ENCODE assay signal across 18 cellular contexts in the genomic region with DNA sequence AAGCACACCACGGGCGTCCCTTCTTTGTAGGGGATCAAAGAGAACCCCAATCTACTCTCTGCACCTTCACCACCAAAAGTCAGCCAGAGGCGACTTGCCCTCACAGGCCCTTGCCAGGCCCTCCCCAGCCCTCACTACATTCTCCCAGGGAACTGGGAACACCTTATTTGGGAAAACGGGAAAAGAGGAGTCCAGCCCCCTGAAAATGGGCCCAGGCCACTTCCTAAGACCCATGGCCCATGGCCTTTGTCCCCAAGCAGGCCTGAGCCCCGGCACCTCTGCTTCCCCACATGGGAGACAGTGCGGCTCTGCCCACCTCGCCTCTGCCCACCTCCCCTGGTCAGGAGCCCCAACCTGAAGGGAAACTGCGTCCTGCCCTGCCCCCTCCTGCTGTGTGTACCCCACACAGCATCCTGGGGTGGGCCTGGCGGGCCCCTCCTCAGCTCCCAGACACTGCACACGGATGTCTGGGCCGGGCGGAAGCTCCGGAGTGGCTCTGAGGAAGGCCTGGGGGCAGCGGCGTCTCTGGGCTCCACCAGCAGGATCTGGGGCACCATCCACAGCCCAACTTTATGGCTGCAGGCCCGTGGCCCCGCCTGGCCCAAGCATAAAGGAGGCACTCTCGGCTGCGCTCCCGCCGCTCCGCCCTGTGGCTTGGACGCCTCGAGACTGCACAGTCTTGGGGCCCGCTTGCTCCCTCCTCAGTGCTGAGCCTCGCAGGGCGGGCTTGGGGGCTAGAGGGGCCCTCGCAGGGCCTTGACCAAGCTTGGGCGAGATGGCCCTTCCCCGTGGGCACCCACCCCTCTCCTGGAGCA.
DNase-seq lines count a peak whose midpoint lies in the region; ATAC-seq and TF ChIP-seq lines count a peak whose summit lies in the region.
"Had no signal": no experiment of that assay in that cellular context is flagged by ENCODE, and none has a peak within 500 bp of the region (broad histone marks: within the 10 kb centered on the region; RNA-seq: fewer than 3 reads in every experiment).

No MANE protein-coding gene starts in this region.

- DNase-seq in natural killer cell treated with Interleukin-12 subunit alpha and Interleukin-12 subunit beta and Interleukin-15 and Interleukin-18, amount 100 ng/mL, for 72 hours (ENCODE audit: low spot score) = peak; percentile 58
- no peak for DNase-seq in natural killer cell
- peak; percentile 90 for DNase-seq in chondrocyte (ENCODE audit: low spot score)
- no peak for DNase-seq in neural progenitor cell (ENCODE audit: low spot score)
- DNase-seq in NCI-H1092 (lab: John Stamatoyannopoulos, UW) = no peak
- DNase-seq in uterus = no peak
- DNase-seq: CD8-positive, alpha-beta T cell; DND-41; GM23248; HCEC 1CT; NCI-H1105 treated with DMSO at 0.1 percent for 48 hours; NCI-H1694 treated with DMSO at 0.1 percent for 48 hours; NCI-H446; NCI-H526; SHP77 had no signal

- H2AFZ ChIP-seq in neural progenitor cell (replicated peaks) = no peak overlapping the region
- H2AFZ ChIP-seq: GM23248 had no signal

- peaks cover 3% of the 10 kb centered on the region for H3K9me3 Mint-ChIP-seq in natural killer cell treated with Interleukin-12 subunit alpha and Interleukin-12 subunit beta and Interleukin-15 and Interleukin-18, amount 100 ng/mL, for 72 hours
- H3K9me3 Mint-ChIP-seq in natural killer cell (peaks cover 0 to 5% of the 10 kb centered on the region in 2 donors), chondrocyte (ENCODE audit: low read depth) (peaks cover 11% of the 10 kb centered on the region), neural progenitor cell (peaks cover 21% of the 10 kb centered on the region)

- H3K36me3 ChIP-seq in neural progenitor cell = no peaks in the 10 kb centered on the region
- H3K36me3 ChIP-seq in uterus = no peaks in the 10 kb centered on the region

- H3F3A ChIP-seq in neural progenitor cell (ENCODE audit: low read depth) = no peaks in the 10 kb centered on the region

- H3K9me3 ChIP-seq in neural progenitor cell (ENCODE audit: low read depth) = no peaks in the 10 kb centered on the region
- H3K9me3 ChIP-seq in uterus = peaks cover 0 to 2% of the 10 kb centered on the region in 2 donors

- no peaks in the 10 kb centered on the region for H3K27me3 Mint-ChIP-seq in natural killer cell treated with Interleukin-12 subunit alpha and Interleukin-12 subunit beta and Interleukin-15 and Interleukin-18, amount 100 ng/mL, for 72 hours
- H3K27me3 Mint-ChIP-seq in natural killer cell (ENCODE audit: low read depth in 2 of 2) (no peaks in the 10 kb centered on the region), chondrocyte (ENCODE audit: low read depth) (no peaks in the 10 kb centered on the region), neural progenitor cell (ENCODE audit: insufficient read depth, low read depth) (peaks cover 17% of the 10 kb centered on the region)
- H3K27me3 Mint-ChIP-seq: IgD-negative memory B cell had no signal

- H3K36me3 Mint-ChIP-seq in natural killer cell treated with Interleukin-12 subunit alpha and Interleukin-12 subunit beta and Interleukin-15 and Interleukin-18, amount 100 ng/mL, for 72 hours = no peaks in the 10 kb centered on the region
- H3K36me3 Mint-ChIP-seq in natural killer cell = no peaks in the 10 kb centered on the region
- H3K36me3 Mint-ChIP-seq in chondrocyte (ENCODE audit: low read depth) = peaks cover 9% of the 10 kb centered on the region
- peaks cover 2% of the 10 kb centered on the region for H3K36me3 Mint-ChIP-seq in neural progenitor cell
- H3K36me3 Mint-ChIP-seq: CD8-positive, alpha-beta T cell; IgD-negative memory B cell had no signal

- no peaks in the 10 kb centered on the region for H3K27me3 ChIP-seq in neural progenitor cell
- no peaks in the 10 kb centered on the region for H3K27me3 ChIP-seq in uterus

- H4K20me1 ChIP-seq in neural progenitor cell (ENCODE audit: low read depth) = no peaks in the 10 kb centered on the region

- H3K4me2 ChIP-seq in neural progenitor cell = no peak overlapping the region

- TF ChIP-seq POLR2A in uterus (IDR thresholded peaks at IDR 0.05) = no peak

- peaks cover 6% of the 10 kb centered on the region for H3K4me1 ChIP-seq in neural progenitor cell
- peaks cover 0 to 6% of the 10 kb centered on the region in 2 donors for H3K4me1 ChIP-seq in uterus

- no peak overlapping the region for H3K27ac Mint-ChIP-seq in natural killer cell treated with Interleukin-12 subunit alpha and Interleukin-12 subunit beta and Interleukin-15 and Interleukin-18, amount 100 ng/mL, for 72 hours
- H3K27ac Mint-ChIP-seq in natural killer cell (no peak overlapping the region), chondrocyte (ENCODE audit: unreplicated experiment) (no peak overlapping the region), neural progenitor cell (peak overlapping the region; percentile 60)
- H3K27ac Mint-ChIP-seq: CD8-positive, alpha-beta T cell had no signal

- no peaks in the 10 kb centered on the region for H3K4me1 Mint-ChIP-seq in natural killer cell treated with Interleukin-12 subunit alpha and Interleukin-12 subunit beta and Interleukin-15 and Interleukin-18, amount 100 ng/mL, for 72 hours (ENCODE audit: low read depth in 2 of 2)
- no peaks in the 10 kb centered on the region for H3K4me1 Mint-ChIP-seq in natural killer cell
- H3K4me1 Mint-ChIP-seq in chondrocyte (ENCODE audit: low read depth) = peaks cover 30% of the 10 kb centered on the region
- peaks cover 13% of the 10 kb centered on the region for H3K4me1 Mint-ChIP-seq in neural progenitor cell
- H3K4me1 Mint-ChIP-seq: IgD-negative memory B cell had no signal

- TF ChIP-seq CTCF in natural killer cell (IDR thresholded peaks at IDR 0.05) (no peak), chondrocyte (IDR thresholded peaks at IDR 0.05) (no peak), neural progenitor cell (IDR thresholded peaks at IDR 0.05) (no peak), uterus (IDR thresholded peaks at IDR 0.05) (no peak)

- no peaks in the 10 kb centered on the region for H3K79me2 ChIP-seq in neural progenitor cell (ENCODE audit: low read depth)

- H3K4me3 Mint-ChIP-seq in natural killer cell treated with Interleukin-12 subunit alpha and Interleukin-12 subunit beta and Interleukin-15 and Interleukin-18, amount 100 ng/mL, for 72 hours = no peak overlapping the region
- H3K4me3 Mint-ChIP-seq in natural killer cell (no peak overlapping the region), chondrocyte (ENCODE audit: unreplicated experiment) (no peak overlapping the region), neural progenitor cell (no peak overlapping the region)
- H3K4me3 Mint-ChIP-seq: CD8-positive, alpha-beta T cell; IgD-negative memory B cell had no signal

- H3K27ac ChIP-seq in neural progenitor cell (no peak overlapping the region), uterus (no peak overlapping the region)
- H3K27ac ChIP-seq: GM23248 had no signal

- H3K9ac ChIP-seq in neural progenitor cell = no peak overlapping the region
- H3K9ac ChIP-seq: GM23248 had no signal

- intact Hi-C loops in natural killer cell (cut with micrococcal nuclease) (no loop called here), uterus (cut with DNase I; ENCODE audit: low total_unique reads) (no loop called here)

- no peak for ATAC-seq in natural killer cell treated with Interleukin-12 subunit alpha and Interleukin-12 subunit beta and Interleukin-15 and Interleukin-18, amount 100 ng/mL, for 72 hours
- ATAC-seq in natural killer cell (no peak), HG03521 (IDR thresholded peaks at IDR 0.05; ENCODE audit: unreplicated experiment) (no peak)
- ATAC-seq: CD8-positive, alpha-beta T cell; GM12878 had no signal

- H3K4me3 ChIP-seq in neural progenitor cell (no peak overlapping the region), uterus (no peak overlapping the region)
- H3K4me3 ChIP-seq: GM12878, GM23248 had no signal

Comparison
In these comparisons a context has a peak if more than half of its experiments do, and no peak if none do; other contexts are left out.
1. DNase-seq: peak in natural killer cell treated with Interleukin-12 subunit alpha and Interleukin-12 subunit beta and Interleukin-15 and Interleukin-18, amount 100 ng/mL, for 72 hours (single experiment) and chondrocyte (single experiment); none in natural killer cell (single experiment), neural progenitor cell (single experiment), NCI-H1092 (single experiment) and uterus (0 of 2).